ENCODE assay signal across 8 cellular contexts in the genomic region with DNA sequence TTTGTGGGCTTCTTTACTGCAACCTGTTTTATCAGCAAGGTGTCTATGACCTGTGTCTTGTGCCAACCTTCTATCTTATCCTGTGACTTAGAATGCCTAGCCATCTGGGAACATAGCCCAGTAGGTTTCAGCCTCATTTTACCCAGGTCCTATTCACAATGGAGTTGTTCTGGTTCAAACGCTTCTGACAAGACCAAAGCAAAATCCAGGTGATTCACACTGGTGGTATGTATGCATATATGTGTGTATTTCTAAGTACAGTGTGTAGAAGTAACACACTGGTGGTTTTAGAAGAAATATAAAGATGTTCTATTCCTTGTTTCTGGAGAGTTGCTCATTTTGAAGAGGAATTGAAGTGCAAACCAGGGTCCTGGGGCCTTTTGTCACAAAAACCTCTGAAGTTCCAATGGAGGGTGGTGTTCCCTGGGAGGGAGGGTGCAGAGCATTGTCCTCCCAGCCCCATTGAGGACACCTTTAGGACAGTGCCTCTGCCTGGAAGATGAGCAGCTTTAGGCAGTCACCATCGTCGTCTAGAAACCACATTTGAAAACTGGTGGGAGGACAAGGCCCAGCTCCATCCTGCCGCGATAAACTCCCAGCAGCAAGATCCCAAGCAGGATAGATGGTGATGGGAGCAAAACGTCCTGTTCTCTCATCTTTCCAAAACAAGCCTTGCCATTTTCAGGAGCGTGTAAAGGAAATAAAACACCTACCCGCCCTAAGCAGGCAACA.
DNase-seq lines count a peak whose midpoint lies in the region; ATAC-seq, FAIRE-seq and TF ChIP-seq lines count a peak whose summit lies in the region.
"Had no signal": no experiment of that assay in that cellular context is flagged by ENCODE, and none has a peak within 500 bp of the region (broad histone marks: within the 10 kb centered on the region; RNA-seq: fewer than 3 reads in every experiment).

No MANE protein-coding gene starts in this region.

- H3K79me2 ChIP-seq in K562 (ENCODE audit: control insufficient read depth, insufficient read depth, low read length): no peaks in the 10 kb centered on the region

- DNase-seq in K562 (ENCODE audit: extremely low read depth in 1 of 4, low spot score in 3 of 4) (no peak), osteocyte (ENCODE audit: extremely low spot score, unreplicated experiment) (no peak), NCI-H526 (lab: John Stamatoyannopoulos, UW) (no peak), upper lobe of right lung (no peak)
- no peak for DNase-seq in naive thymus-derived CD4-positive, alpha-beta T cell

- peaks cover 19% of the 10 kb centered on the region for H3K36me3 Mint-ChIP-seq in osteocyte (ENCODE audit: unreplicated experiment)
- H3K36me3 Mint-ChIP-seq in naive thymus-derived CD4-positive, alpha-beta T cell: peaks cover 4 to 16% (median 10%) of the 10 kb centered on the region in 5 donors

- no peak overlapping the region for H3K9ac ChIP-seq in K562 (ENCODE audit: insufficient read depth in 1 of 2, low read depth in 2 of 2, low read length in 2 of 2)

- intact Hi-C loops in K562 (cut with micrococcal nuclease): loop anchor here (1.0 to 10.0 kb wide), 7 partner anchors 158 to 995 kb away; a partner anchor contains a TSS
- intact Hi-C loops in naive thymus-derived CD4-positive, alpha-beta T cell (cut with micrococcal nuclease): loop anchor here (1.0 to 5.0 kb wide), 9 partner anchors 191 to 996 kb away; a partner anchor contains a TSS
- intact Hi-C loops in upper lobe of right lung (cut with DNase I): no loop called here

- TF ChIP-seq CTCF in K562 (IDR thresholded peaks at IDR 0.05 in 2 of 3, conservative IDR thresholded peaks at IDR 0.05 in 1 of 3; ENCODE audit: insufficient read depth in 2 of 3, low read depth in 1 of 3, low read length in 3 of 3) (no peak), osteocyte (IDR thresholded peaks at IDR 0.05) (no peak), upper lobe of right lung (IDR thresholded peaks at IDR 0.05) (no peak)

- H3K27me3 ChIP-seq in K562 (ENCODE audit: control insufficient read depth in 2 of 2, insufficient read depth in 2 of 2, low read length in 2 of 2) (no peaks in the 10 kb centered on the region), upper lobe of right lung (no peaks in the 10 kb centered on the region)
- H3K27me3 ChIP-seq in naive thymus-derived CD4-positive, alpha-beta T cell (ENCODE audit: control insufficient read depth in 2 of 2, insufficient read depth in 2 of 2, low read length in 2 of 2): no peaks in the 10 kb centered on the region

- no peak for TF ChIP-seq POLR2A in K562 (conservative IDR thresholded peaks at IDR 0.05)

- H3K9me3 Mint-ChIP-seq in osteocyte (ENCODE audit: unreplicated experiment): no peaks in the 10 kb centered on the region
- H3K9me3 Mint-ChIP-seq in naive thymus-derived CD4-positive, alpha-beta T cell: peaks cover 0 to 1% (median 0%) of the 10 kb centered on the region in 11 donors
- H3K9me3 Mint-ChIP-seq: neural crest cell had no signal

- H3K9me1 ChIP-seq in K562 (ENCODE audit: control insufficient read depth, insufficient read depth, low read length): no peaks in the 10 kb centered on the region

- peak overlapping the region; percentile 66 for H2AFZ ChIP-seq in K562 (ENCODE audit: low read depth, low read length)

- BruUV-seq in K562 (replicated peaks; lab: Mats Ljungman, UMichigan): no TSS peak

- H3K4me3 Mint-ChIP-seq in osteocyte (ENCODE audit: unreplicated experiment): peak overlapping the region; percentile 77
- H3K4me3 Mint-ChIP-seq in naive thymus-derived CD4-positive, alpha-beta T cell: peak overlapping the region in 5 of 10 donors; percentile 66 to 87 (median 78)

- ATAC-seq in GM19397 (IDR thresholded peaks at IDR 0.05; ENCODE audit: unreplicated experiment) (peak; percentile 10), HG02885 (IDR thresholded peaks at IDR 0.05; ENCODE audit: poor library complexity, unreplicated experiment) (peak; percentile 3), K562 (no peak; the same call in 2 of the 3 replicates), upper lobe of right lung (no peak)
- no peak for ATAC-seq in naive thymus-derived CD4-positive, alpha-beta T cell

- no peak for TF ChIP-seq EP300 in K562 (IDR thresholded peaks at IDR 0.05; ENCODE audit: low read length)

- no peaks in the 10 kb centered on the region for H4K20me1 ChIP-seq in K562 (replicated peaks; ENCODE audit: control insufficient read depth, insufficient read depth, low read length)

- no peaks in the 10 kb centered on the region; a peak in 3 of 5 replicates for H3K4me1 ChIP-seq in K562 (replicated peaks in 1 of 2; ENCODE audit: control insufficient read depth in 2 of 2, insufficient read depth in 2 of 2, low read length in 2 of 2)
- H3K4me1 ChIP-seq in naive thymus-derived CD4-positive, alpha-beta T cell (ENCODE audit: control insufficient read depth in 2 of 2, insufficient read depth in 2 of 2, low read length in 2 of 2): no peaks in the 10 kb centered on the region
- peaks cover 10% of the 10 kb centered on the region for H3K4me1 ChIP-seq in upper lobe of right lung

- H3K36me3 ChIP-seq in K562 (ENCODE audit: control insufficient read depth, insufficient read depth, low read length) (no peaks in the 10 kb centered on the region), upper lobe of right lung (no peaks in the 10 kb centered on the region)
- no peaks in the 10 kb centered on the region for H3K36me3 ChIP-seq in naive thymus-derived CD4-positive, alpha-beta T cell (ENCODE audit: control insufficient read depth in 2 of 3, insufficient read depth in 3 of 3, low read length in 3 of 3)

- no peaks in the 10 kb centered on the region for H3K27me3 Mint-ChIP-seq in osteocyte (ENCODE audit: unreplicated experiment)
- no peaks in the 10 kb centered on the region for H3K27me3 Mint-ChIP-seq in naive thymus-derived CD4-positive, alpha-beta T cell

- H3K27ac ChIP-seq in K562 (ENCODE audit: extremely low read depth, low read depth, low read length) (no peak overlapping the region), upper lobe of right lung (no peak overlapping the region)
- no peak overlapping the region for H3K27ac ChIP-seq in naive thymus-derived CD4-positive, alpha-beta T cell (ENCODE audit: low read depth, low read length)

- in situ Hi-C loops in K562 (cut with MboI): loop anchor here (25.0 kb wide), 1 partner anchor 945 kb away; no protein-coding TSS in a partner anchor

- WGBS in K562 (ENCODE audit: insufficient coverage, low coverage, missing lambda C conversion rate): 17% methylated on average over 8 of the region's 8 CpGs

- CTCF ChIA-PET in K562 (lab: Yijun Ruan, JAX; ENCODE audit: low intra/inter-chr PET ratio): interaction anchor here (0.9 kb wide), 1 partner anchor 939 kb away, joined by 4 read pairs; no protein-coding TSS in a partner anchor
- CTCF ChIA-PET in naive thymus-derived CD4-positive, alpha-beta T cell (lab: Charles Lee): interaction anchor here (0.7 to 2.0 kb wide), 15 partner anchors 10 to 938 kb away, joined by 3 to 9 read pairs (median 4); a partner anchor contains a TSS

- POLR2A ChIA-PET in K562 (lab: Yijun Ruan, JAX): interaction anchor here (0.9 kb wide), 2 partner anchors 8 to 206 kb away, joined by 3 to 4 read pairs; a partner anchor contains a TSS
- POLR2A ChIA-PET in naive thymus-derived CD4-positive, alpha-beta T cell (lab: Charles Lee): no interaction called here

- TF ChIP-seq RAD21 in K562 (CRISPR knock-in tag; conservative IDR thresholded peaks at IDR 0.05 in 1 of 2, IDR thresholded peaks at IDR 0.05 in 1 of 2): no peak

- H3K4me3 ChIP-seq in K562 (no peak overlapping the region), upper lobe of right lung (no peak overlapping the region)
- H3K4me3 ChIP-seq in naive thymus-derived CD4-positive, alpha-beta T cell (ENCODE audit: low read length): no peak overlapping the region

- peaks cover 35% of the 10 kb centered on the region for H3K4me1 Mint-ChIP-seq in osteocyte (ENCODE audit: unreplicated experiment)
- peaks cover 7 to 38% (median 24%) of the 10 kb centered on the region in 7 donors for H3K4me1 Mint-ChIP-seq in naive thymus-derived CD4-positive, alpha-beta T cell

- H3K9me3 ChIP-seq in K562 (replicated peaks; ENCODE audit: control insufficient read depth, insufficient read depth, low read depth, low read length): no peaks in the 10 kb centered on the region
- H3K9me3 ChIP-seq in naive thymus-derived CD4-positive, alpha-beta T cell (ENCODE audit: control insufficient read depth in 2 of 3, low read length in 3 of 3): no peaks in the 10 kb centered on the region
- H3K9me3 ChIP-seq in upper lobe of right lung: no peaks in the 10 kb centered on the region

- FAIRE-seq in K562 (lab: Jason Lieb, UNC): no peak

- H3K27ac Mint-ChIP-seq in osteocyte (ENCODE audit: unreplicated experiment): peak overlapping the region; percentile 85
- peak overlapping the region in 2 of 9 donors; percentile 24 to 32 for H3K27ac Mint-ChIP-seq in naive thymus-derived CD4-positive, alpha-beta T cell

- peak overlapping the region; percentile 64; the same call in 1 of the 2 replicates for H3K4me2 ChIP-seq in K562 (ENCODE audit: insufficient read depth, low read length)

TF ChIP-seq in K562, 482 proteins besides CTCF, POLR2A, EP300 and RAD21 (continues in another document):
- TF ChIP-seq ZNF133 (CRISPR knock-in tag; IDR thresholded peaks at IDR 0.05) (no peak), RAD51 (IDR thresholded peaks at IDR 0.05; ENCODE audit: borderline replicate concordance, low read depth) (no peak)

Comparison
In these comparisons a context has a peak if more than half of its experiments do, and no peak if none do; other contexts are left out.
1. ATAC-seq: peak in GM19397 (single experiment) and HG02885 (single experiment); none in K562 (single experiment), naive thymus-derived CD4-positive, alpha-beta T cell (single experiment) and upper lobe of right lung (single experiment).